ENCODE assay signal across 31 cellular contexts in genomic region chr5:17167171-17167891, GRCh38. TPM values are rescaled to one million over a fixed set of nuclear protein-coding genes. Genes with fewer than 3 reads are reported as not detected.
DNase-seq lines count a peak whose midpoint lies in the region; ATAC-seq, FAIRE-seq and TF ChIP-seq lines count a peak whose summit lies in the region.
"Had no signal": no experiment of that assay in that cellular context is flagged by ENCODE, and none has a peak within 500 bp of the region (broad histone marks: within the 10 kb centered on the region; RNA-seq: fewer than 3 reads in every experiment).

No MANE protein-coding gene starts in this region.

- H3K27ac ChIP-seq in right atrium auricular region: no peak overlapping the region
- no peak overlapping the region for H3K27ac ChIP-seq in thyroid gland
- H3K27ac ChIP-seq in pancreas: no peak overlapping the region
- H3K27ac ChIP-seq: A549, neutrophil, psoas muscle had no signal

- intact Hi-C loops in left ventricle myocardium superior (cut with micrococcal nuclease) (no loop called here), thyroid gland (cut with DNase I) (no loop called here), pancreas (cut with DNase I) (no loop called here)

- H3K27ac Mint-ChIP-seq in WTC11: no peak overlapping the region
- H3K27ac Mint-ChIP-seq: activated CD4-positive, alpha-beta memory T cell treated with anti-CD3 and anti-CD28 coated beads, Interleukin-2, amount 10 ng/mL, durations not matched to agents 7 days and 5 days; activated naive CD4-positive, alpha-beta T cell treated with anti-CD3 and anti-CD28 coated beads, Interleukin-2, amount 50 U/mL, for 24 hours; B cell; CD8-positive, alpha-beta T cell; T-helper 1 cell treated with Interleukin-12 subunit alpha and Interleukin-12 subunit beta and Interleukin-4 antibody, amounts not matched to agents 30 μg/mL and 1 μg/mL, for 36 hours had no signal

- H3K4me1 Mint-ChIP-seq in WTC11: peaks cover 41% of the 10 kb centered on the region
- H3K4me1 Mint-ChIP-seq: activated CD4-positive, alpha-beta memory T cell treated with anti-CD3 and anti-CD28 coated beads, Interleukin-2, amount 10 ng/mL, durations not matched to agents 7 days and 5 days; activated naive CD4-positive, alpha-beta T cell treated with anti-CD3 and anti-CD28 coated beads, Interleukin-2, amount 50 U/mL, for 24 hours; B cell; stimulated activated naive CD8-positive, alpha-beta T cell treated with anti-CD3 and anti-CD28 coated beads, Interleukin-15, amount 100 ng/mL, for 72 hours had no signal

- no peaks in the 10 kb centered on the region for H3K9me3 Mint-ChIP-seq in WTC11
- H3K9me3 Mint-ChIP-seq: activated naive CD4-positive, alpha-beta T cell treated with anti-CD3 and anti-CD28 coated beads, Interleukin-2, amount 50 U/mL, for 24 hours; stimulated activated naive CD8-positive, alpha-beta T cell treated with anti-CD3 and anti-CD28 coated beads, Interleukin-15, amount 100 ng/mL, for 72 hours; T-helper 1 cell treated with Interleukin-12 subunit alpha and Interleukin-12 subunit beta and Interleukin-4 antibody, amounts not matched to agents 30 μg/mL and 1 μg/mL, for 36 hours had no signal

- DNase-seq in left ventricle myocardium superior (no peak), right atrium auricular region (ENCODE audit: low spot score) (no peak), WTC11 (ENCODE audit: low spot score) (no peak), iPS-NIHi11 (ENCODE audit: low spot score) (peak; percentile 26), thyroid gland (peak; percentile 25 to 35), pancreas (no peak)
- DNase-seq in activated effector memory CD4-positive, alpha-beta T cell treated with Interleukin-2 at 50 U/mL for 16 hours: no peak
- DNase-seq: activated CD4-positive, alpha-beta memory T cell treated with anti-CD3 and anti-CD28 coated beads, Interleukin-2, amount 10 ng/mL, durations not matched to agents 7 days and 5 days; activated CD4-positive, alpha-beta T cell treated with anti-CD3 and anti-CD28 coated beads for 1 hour; activated CD8-positive, alpha-beta memory T cell treated with anti-CD3 and anti-CD28 coated beads, Interleukin-2, amount 50 U/mL, for 48 hours; CD8-positive, alpha-beta T cell; central memory CD4-positive, alpha-beta T cell; DMS153; KBM-7; kidney; NCI-H1417; NCI-H446; NCI-H774; psoas muscle; RPMI8226; stimulated activated CD4-positive, alpha-beta T cell treated with anti-CD3 and anti-CD28 coated beads, Interleukin-1b, Interleukin-23, amount 100 ng/mL, for 48 hours; stimulated activated CD8-positive, alpha-beta memory T cell treated with anti-CD3 and anti-CD28 coated beads, Interleukin-4, amount 100 ng/mL, for 48 hours; stimulated activated naive CD8-positive, alpha-beta T cell treated with anti-CD3 and anti-CD28 coated beads, Interleukin-15, amount 100 ng/mL, for 72 hours had no signal

- no peak for TF ChIP-seq POLR2A in thyroid gland (IDR thresholded peaks at IDR 0.05)

- no peak for TF ChIP-seq CTCF in right atrium auricular region (IDR thresholded peaks at IDR 0.05)
- no peak for TF ChIP-seq CTCF in WTC11 (IDR thresholded peaks at IDR 0.05)
- no peak for TF ChIP-seq CTCF in thyroid gland (IDR thresholded peaks at IDR 0.05)
- no peak for TF ChIP-seq CTCF in pancreas (IDR thresholded peaks at IDR 0.05)

- H3K27me3 ChIP-seq in right atrium auricular region: no peaks in the 10 kb centered on the region
- no peaks in the 10 kb centered on the region for H3K27me3 ChIP-seq in thyroid gland
- no peaks in the 10 kb centered on the region for H3K27me3 ChIP-seq in pancreas

- WGBS in thyroid gland, 2 donors: 71 to 73% methylated on average over 4 of the region's 4 CpGs
- WGBS in pancreas, 2 donors: 74 to 75% methylated on average over 4 of the region's 4 CpGs

- POLR2A ChIA-PET in WTC11 (lab: Charles Lee): no interaction called here

- no peak for FAIRE-seq in pancreas (lab: Jason Lieb, UNC)
- FAIRE-seq: A549, kidney had no signal

- H3K36me3 Mint-ChIP-seq in WTC11: no peaks in the 10 kb centered on the region
- H3K36me3 Mint-ChIP-seq: activated naive CD4-positive, alpha-beta T cell treated with anti-CD3 and anti-CD28 coated beads, Interleukin-2, amount 50 U/mL, for 24 hours; CD8-positive, alpha-beta T cell had no signal

- CTCF ChIA-PET in WTC11 (lab: Charles Lee): interaction anchor here (0.6 to 2.1 kb wide), 4 partner anchors 16 to 416 kb away, joined by 3 to 11 read pairs (median 5); no protein-coding TSS in a partner anchor

- H3K4me3 Mint-ChIP-seq in WTC11: no peak overlapping the region
- H3K4me3 Mint-ChIP-seq: activated CD4-positive, alpha-beta memory T cell treated with anti-CD3 and anti-CD28 coated beads, Interleukin-2, amount 10 ng/mL, durations not matched to agents 7 days and 5 days; activated naive CD4-positive, alpha-beta T cell treated with anti-CD3 and anti-CD28 coated beads, Interleukin-2, amount 50 U/mL, for 24 hours; B cell; CD8-positive, alpha-beta T cell; stimulated activated naive CD8-positive, alpha-beta T cell treated with anti-CD3 and anti-CD28 coated beads, Interleukin-15, amount 100 ng/mL, for 72 hours; T-helper 1 cell treated with Interleukin-12 subunit alpha and Interleukin-12 subunit beta and Interleukin-4 antibody, amounts not matched to agents 30 μg/mL and 1 μg/mL, for 36 hours had no signal

- no peaks in the 10 kb centered on the region for H3K36me3 ChIP-seq in right atrium auricular region
- H3K36me3 ChIP-seq in thyroid gland: no peaks in the 10 kb centered on the region
- no peaks in the 10 kb centered on the region for H3K36me3 ChIP-seq in pancreas
- H3K36me3 ChIP-seq: neutrophil had no signal

- H3K4me3 ChIP-seq in right atrium auricular region (no peak overlapping the region), thyroid gland (replicated peaks in 1 of 3) (no peak overlapping the region), pancreas (no peak overlapping the region)
- H3K4me3 ChIP-seq: A549, lung, psoas muscle had no signal

- H3K4me1 ChIP-seq in right atrium auricular region (peaks cover 0 to 14% of the 10 kb centered on the region in 2 donors), thyroid gland (peaks cover 7 to 9% of the 10 kb centered on the region in 2 donors), pancreas (no peaks in the 10 kb centered on the region)
- H3K4me1 ChIP-seq: psoas muscle had no signal

- H3K27me3 Mint-ChIP-seq in WTC11 (ENCODE audit: low read depth): no peaks in the 10 kb centered on the region
- H3K27me3 Mint-ChIP-seq: activated CD4-positive, alpha-beta memory T cell treated with anti-CD3 and anti-CD28 coated beads, Interleukin-2, amount 10 ng/mL, durations not matched to agents 7 days and 5 days; activated naive CD4-positive, alpha-beta T cell treated with anti-CD3 and anti-CD28 coated beads, Interleukin-2, amount 50 U/mL, for 24 hours; stimulated activated naive CD8-positive, alpha-beta T cell treated with anti-CD3 and anti-CD28 coated beads, Interleukin-15, amount 100 ng/mL, for 72 hours had no signal

- ATAC-seq in left ventricle myocardium superior: peak; percentile 55
- 0 out of 2 replicates have a peak, but pooled peaks have one; percentile 34 for ATAC-seq in WTC11
- ATAC-seq in GM19467 (IDR thresholded peaks at IDR 0.05; ENCODE audit: unreplicated experiment): no peak
- no peak for ATAC-seq in pancreas
- ATAC-seq: A549; CD8-positive, alpha-beta T cell; psoas muscle; stimulated activated naive CD8-positive, alpha-beta T cell treated with anti-CD3 and anti-CD28 coated beads, Interleukin-15, amount 100 ng/mL, for 72 hours had no signal

- H3K9me3 ChIP-seq in right atrium auricular region (no peaks in the 10 kb centered on the region), thyroid gland (no peaks in the 10 kb centered on the region), pancreas (no peaks in the 10 kb centered on the region)
- H3K9me3 ChIP-seq: A549, neutrophil, psoas muscle had no signal

TF ChIP-seq in WTC11, 78 proteins besides CTCF, POLR2A, EP300 and RAD21:
- no peak for TF ChIP-seq SMAD4 (CRISPR knock-in tag; IDR thresholded peaks at IDR 0.05)
- peak; percentile 65; the same call in 1 of the 2 replicates for TF ChIP-seq ZNF423 (CRISPR knock-in tag; IDR thresholded peaks at IDR 0.05)
- no peak for TF ChIP-seq ZNF232 (CRISPR knock-in tag; IDR thresholded peaks at IDR 0.05)

RNA-seq across cellular contexts. Expression of gene BASP1, which starts 50.1 kb away (rescaled TPM):
- 2.0 TPM for total RNA-seq in left ventricle myocardium superior
- total RNA-seq in right atrium auricular region: 10 to 100 TPM in 1 of 2 donors, 1 to 10 TPM in 1; 8.3 to 18.4 TPM
- total RNA-seq in WTC11 (2021): 108 to 123 TPM (median 119 TPM) in 3 replicates
- 10 to 100 TPM; 10.1 to 29.6 (median 23.0) TPM for total RNA-seq in thyroid gland
- 1 to 10 TPM in 4 of 6 donors, under 1 TPM in 2; 0.23 to 8.3 (median 1.8) TPM for total RNA-seq in pancreas
- 1 to 10 TPM; 1.4 to 2.6 TPM for polyA plus RNA-seq in pancreas
- total RNA-seq: activated CD4-positive, alpha-beta memory T cell treated with anti-CD3 and anti-CD28 coated beads, Interleukin-2, amount 10 ng/mL, durations not matched to agents 7 days and 5 days; HT-29 had no signal

Comparison
In these comparisons a context has a peak if more than half of its experiments do, and no peak if none do; other contexts are left out.
1. ATAC-seq: peak in left ventricle myocardium superior (single experiment) and WTC11 (single experiment); none in GM19467 (single experiment) and pancreas (0 of 4).
2. DNase-seq: peak in iPS-NIHi11 (single experiment) and thyroid gland (2 of 2); none in left ventricle myocardium superior (single experiment), right atrium auricular region (single experiment), WTC11 (single experiment), activated effector memory CD4-positive, alpha-beta T cell treated with Interleukin-2 at 50 U/mL for 16 hours (single experiment) and pancreas (0 of 6).